In the genomic region with DNA sequence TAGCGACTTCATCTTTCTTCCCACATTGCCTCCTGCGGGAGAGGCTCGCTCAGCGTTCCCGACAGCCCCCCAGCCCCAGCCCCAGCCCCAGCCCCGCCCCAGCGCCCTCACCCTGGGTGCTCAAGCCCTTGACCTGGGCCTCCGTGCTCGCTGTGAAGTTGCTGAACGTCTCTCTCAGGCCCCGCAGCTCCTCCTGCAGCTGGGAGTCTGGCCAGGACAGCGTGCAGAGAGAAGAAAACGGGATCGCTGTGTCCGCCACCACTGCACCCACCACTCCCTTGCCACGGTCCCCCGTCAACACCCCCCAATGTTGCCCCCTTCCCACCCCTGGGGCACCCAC, we compare ENCODE assay signal across 10 cellular contexts. TPM values are rescaled to one million over a fixed set of nuclear protein-coding genes. Genes with fewer than 3 reads are reported as not detected.
DNase-seq lines count a peak whose midpoint lies in the region; ATAC-seq and TF ChIP-seq lines count a peak whose summit lies in the region.
"Had no signal": no experiment of that assay in that cellular context is flagged by ENCODE, and none has a peak within 500 bp of the region (broad histone marks: within the 10 kb centered on the region; RNA-seq: fewer than 3 reads in every experiment).

No MANE protein-coding gene starts in this region.

- intact Hi-C loops in A673 (cut with micrococcal nuclease; ENCODE audit: unreplicated experiment) = loop anchor here (1.0 kb wide), 1 partner anchor 125 kb away; no protein-coding TSS in a partner anchor
- intact Hi-C loops in right lobe of liver (cut with DNase I) = no loop called here

- WGBS in right lobe of liver (ENCODE audit: insufficient coverage, low coverage, low lambda C conversion rate, missing lambda C conversion rate) = 8% methylated on average over 16 of the region's 17 CpGs

- DNase-seq in A673 (ENCODE audit: low spot score) = no peak
- DNase-seq in coronary artery (ENCODE audit: low spot score) = no peak
- DNase-seq in right lobe of liver = no peak
- no peak for DNase-seq in NCI-H69 (lab: John Stamatoyannopoulos, UW)
- no peak for DNase-seq in NCI-H2081 treated with DMSO at 0.1 percent for 48 hours (lab: John Stamatoyannopoulos, UW)
- no peak for DNase-seq in NCI-H2171 (lab: John Stamatoyannopoulos, UW)
- DNase-seq in SJCRH30 = no peak
- DNase-seq: NCI-H226 had no signal

- POLR2A ChIA-PET in A673 (lab: Charles Lee; ENCODE audit: low non-redundant PET) = interaction anchor here (0.6 kb wide), 1 partner anchor 183 kb away, joined by 5 read pairs; no protein-coding TSS in a partner anchor
- POLR2A ChIA-PET in HEK293 (lab: Yijun Ruan, JAX) = interaction anchor here (1.0 to 2.0 kb wide), 3 partner anchors 44 to 141 kb away, joined by 4 to 14 read pairs (median 13); a partner anchor contains a TSS

- peak overlapping the region; percentile 63 for H3K27ac ChIP-seq in A673 (ENCODE audit: low read depth, low read length, poor library complexity, severe bottlenecking)
- no peak overlapping the region for H3K27ac ChIP-seq in HEK293 (ENCODE audit: extremely low read depth, low read depth, low read length)
- H3K27ac ChIP-seq in coronary artery = no peak overlapping the region
- H3K27ac ChIP-seq in right lobe of liver = peak overlapping the region in 2 of 3 donors; percentile 53 to 78
- no peak overlapping the region for H3K27ac ChIP-seq in SJCRH30

- no peak for TF ChIP-seq CTCF in A673 (conservative IDR thresholded peaks at IDR 0.05; ENCODE audit: low read depth, low read length)
- no peak for TF ChIP-seq CTCF in HEK293 (tag by site-specific recombination; IDR thresholded peaks at IDR 0.05)
- no peak for TF ChIP-seq CTCF in coronary artery (IDR thresholded peaks at IDR 0.05)
- TF ChIP-seq CTCF in right lobe of liver (IDR thresholded peaks at IDR 0.05) = no peak

- CTCF ChIA-PET in A673 (lab: Charles Lee) (interaction anchor here (0.7 to 1.9 kb wide), 6 partner anchors 12 to 141 kb away, joined by 3 to 9 read pairs (median 5); a partner anchor contains a TSS), HEK293 (lab: Yijun Ruan, JAX) (interaction anchor here (0.5 to 2.6 kb wide), 33 partner anchors 9 to 1618 kb away, joined by 3 to 50 read pairs (median 5); a partner anchor contains a TSS)

- no TSS peak for BruUV-seq in A673 (replicated peaks; lab: Mats Ljungman, UMichigan)

- H3K9me3 ChIP-seq in A673 (ENCODE audit: low read depth, low read length, poor library complexity, severe bottlenecking) = no peaks in the 10 kb centered on the region
- H3K9me3 ChIP-seq in HEK293 (ENCODE audit: control insufficient read depth, insufficient read depth, low read depth, low read length) = no peaks in the 10 kb centered on the region
- no peaks in the 10 kb centered on the region for H3K9me3 ChIP-seq in right lobe of liver
- H3K9me3 ChIP-seq in SJCRH30 (replicated peaks) = no peaks in the 10 kb centered on the region

- H3K4me3 ChIP-seq in A673 (ENCODE audit: low read depth, low read length, poor library complexity, severe bottlenecking) (peak overlapping the region; percentile 54), HEK293 (ENCODE audit: low read depth, low read length) (no peak overlapping the region; the same call in 1 of the 2 replicates), coronary artery (peak overlapping the region; percentile 60), right lobe of liver (peak overlapping the region; percentile 44 to 81 (median 75)), SJCRH30 (no peak overlapping the region)

- H3K27me3 ChIP-seq in A673 (replicated peaks; ENCODE audit: insufficient read depth, low read depth, low read length, poor library complexity) = no peaks in the 10 kb centered on the region
- H3K27me3 ChIP-seq in right lobe of liver = no peaks in the 10 kb centered on the region
- no peaks in the 10 kb centered on the region for H3K27me3 ChIP-seq in SJCRH30

- peaks cover 8% of the 10 kb centered on the region for H3K4me1 ChIP-seq in A673 (ENCODE audit: insufficient read depth, low read length, poor library complexity, severe bottlenecking)
- H3K4me1 ChIP-seq in HEK293 (ENCODE audit: control insufficient read depth, insufficient read depth, low read length) = peaks cover 8% of the 10 kb centered on the region
- peaks cover 0 to 48% (median 3%) of the 10 kb centered on the region in 4 donors for H3K4me1 ChIP-seq in right lobe of liver
- no peaks in the 10 kb centered on the region for H3K4me1 ChIP-seq in SJCRH30

- H3K36me3 ChIP-seq in A673 (ENCODE audit: insufficient read depth, low read length, poor library complexity, severe bottlenecking) (no peaks in the 10 kb centered on the region), HEK293 (ENCODE audit: control insufficient read depth in 2 of 2, insufficient read depth in 1 of 2, low read length in 2 of 2) (no peaks in the 10 kb centered on the region; a peak in 1 of 3 replicates), right lobe of liver (peaks cover 0 to 14% (median 0%) of the 10 kb centered on the region in 4 donors), SJCRH30 (no peaks in the 10 kb centered on the region)

- TF ChIP-seq POLR2A in right lobe of liver (IDR thresholded peaks at IDR 0.05) = no peak

- ATAC-seq in right lobe of liver = no peak

TF ChIP-seq in HEK293, 187 proteins besides CTCF, POLR2A, EP300 and RAD21:
- TF ChIP-seq ZNF2 (tag by site-specific recombination; IDR thresholded peaks at IDR 0.05) (no peak), GLIS2 (tag by site-specific recombination; IDR thresholded peaks at IDR 0.05) (0 out of 2 replicates have a peak, but pooled peaks have one; percentile 66)
- TF ChIP-seq, protein P1, sequence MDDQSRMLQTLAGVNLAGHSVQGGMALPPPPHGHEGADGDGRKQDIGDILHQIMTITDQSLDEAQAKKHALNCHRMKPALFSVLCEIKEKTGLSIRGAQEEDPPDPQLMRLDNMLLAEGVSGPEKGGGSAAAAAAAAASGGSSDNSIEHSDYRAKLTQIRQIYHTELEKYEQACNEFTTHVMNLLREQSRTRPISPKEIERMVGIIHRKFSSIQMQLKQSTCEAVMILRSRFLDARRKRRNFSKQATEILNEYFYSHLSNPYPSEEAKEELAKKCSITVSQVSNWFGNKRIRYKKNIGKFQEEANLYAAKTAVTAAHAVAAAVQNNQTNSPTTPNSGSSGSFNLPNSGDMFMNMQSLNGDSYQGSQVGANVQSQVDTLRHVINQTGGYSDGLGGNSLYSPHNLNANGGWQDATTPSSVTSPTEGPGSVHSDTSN (CRISPR knock-in tag; IDR thresholded peaks at IDR 0.05) = 0 out of 2 replicates have a peak, but pooled peaks have one; percentile 9
- TF ChIP-seq, protein P2, sequence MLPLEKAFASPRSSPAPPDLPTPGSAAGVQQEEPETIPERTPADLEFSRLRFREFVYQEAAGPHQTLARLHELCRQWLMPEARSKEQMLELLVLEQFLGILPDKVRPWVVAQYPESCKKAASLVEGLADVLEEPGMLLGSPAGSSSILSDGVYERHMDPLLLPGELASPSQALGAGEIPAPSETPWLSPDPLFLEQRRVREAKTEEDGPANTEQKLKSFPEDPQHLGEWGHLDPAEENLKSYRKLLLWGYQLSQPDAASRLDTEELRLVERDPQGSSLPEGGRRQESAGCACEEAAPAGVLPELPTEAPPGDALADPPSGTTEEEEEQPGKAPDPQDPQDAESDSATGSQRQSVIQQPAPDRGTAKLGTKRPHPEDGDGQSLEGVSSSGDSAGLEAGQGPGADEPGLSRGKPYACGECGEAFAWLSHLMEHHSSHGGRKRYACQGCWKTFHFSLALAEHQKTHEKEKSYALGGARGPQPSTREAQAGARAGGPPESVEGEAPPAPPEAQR (tag by site-specific recombination; IDR thresholded peaks at IDR 0.05) = no peak

RNA-seq across cellular contexts. Expression of a gene that starts 2.3 kb away (rescaled TPM):
- total RNA-seq in A673 (2021) (6.1 and 8.0 TPM in 2 replicates), right lobe of liver (100 to 1,000 TPM; 399 to 624 (median 417) TPM)
- 0.79 and 0.84 TPM in 2 replicates for total RNA-seq in SJCRH30 (2014; rRNA removed; shearing (Covaris generic))
- total RNA-seq: CD4-positive, alpha-beta memory T cell had no signal

RNA-seq across cellular contexts. Expression of a gene that starts 42.8 kb away (rescaled TPM):
- 74.7 and 86.6 TPM in 2 replicates for total RNA-seq in A673 (2021)
- total RNA-seq in right lobe of liver = 1 to 10 TPM; 3.0 to 6.4 (median 4.1) TPM
- total RNA-seq in SJCRH30 (2014; rRNA removed; shearing (Covaris generic)) = 1.9 and 3.9 TPM in 2 replicates

RNA-seq across cellular contexts. Expression of a gene that starts 42.9 kb away (rescaled TPM):
- total RNA-seq in A673 (2021) = 425 and 509 TPM in 2 replicates
- 1,000 to 10,000 TPM in 3 of 6 experiments, 100 to 1,000 TPM in 3; 640 to 1,849 (median 1,071) TPM for total RNA-seq in right lobe of liver
- 44.6 and 64.2 TPM in 2 replicates for total RNA-seq in SJCRH30 (2014; rRNA removed; shearing (Covaris generic))

RNA-seq across cellular contexts. Expression of a gene that starts 57.5 kb away (rescaled TPM):
- total RNA-seq in A673 (2021) (133 and 139 TPM in 2 replicates), right lobe of liver (10 to 100 TPM in 4 of 6 experiments, 1 to 10 TPM in 2; 9.6 to 13.5 (median 12.8) TPM)
- total RNA-seq in SJCRH30 (2014; rRNA removed; shearing (Covaris generic)) = 33.4 and 39.0 TPM in 2 replicates

Comparison
In these comparisons a context has a peak if more than half of its experiments do, and no peak if none do; other contexts are left out.
1. H3K27ac ChIP-seq: peak in A673 (single experiment) and right lobe of liver (2 of 3); none in HEK293 (single experiment), coronary artery (0 of 2) and SJCRH30 (single experiment).
2. H3K4me3 ChIP-seq: peak in A673 (single experiment), coronary artery (single experiment) and right lobe of liver (3 of 3); none in HEK293 (single experiment) and SJCRH30 (single experiment).
3. RNA of a gene that starts 2.3 kb away (total RNA-seq): 399 to 624 TPM in right lobe of liver; 6.1 to 8.0 TPM in A673 and 0.79 to 0.84 TPM in SJCRH30; every median in the first group is over 10 times any median in the second.
4. RNA of a gene that starts 42.8 kb away (total RNA-seq): 74.7 to 86.6 TPM in A673; 3.0 to 6.4 TPM in right lobe of liver and 1.9 to 3.9 TPM in SJCRH30; every median in the first group is over 10 times any median in the second.